Comparison of ENCODE assay signal across 16 cellular contexts in genomic region chr6:44339763-44340625, GRCh38. TPM values are rescaled to one million over a fixed set of nuclear protein-coding genes. Genes with fewer than 3 reads are reported as not detected.
DNase-seq lines count a peak whose midpoint lies in the region; ATAC-seq and FAIRE-seq lines count a peak whose summit lies in the region.
"Had no signal": no experiment of that assay in that cellular context is flagged by ENCODE, and none has a peak within 500 bp of the region (broad histone marks: within the 10 kb centered on the region; RNA-seq: fewer than 3 reads in every experiment).

No MANE protein-coding gene starts in this region.

- no peaks in the 10 kb centered on the region for H3K4me1 ChIP-seq in small intestine (ENCODE audit: control insufficient read depth in 2 of 2, insufficient read depth in 1 of 2, low read depth in 1 of 2, low read length in 1 of 2)
- H3K4me1 ChIP-seq: ascending aorta, parathyroid adenoma had no signal

- in situ Hi-C loops in SK-MEL-5 (cut with HindIII; ENCODE audit: low pct_unique_long_range_greater_than_20kb, low sequenced_read_pairs), result no loop called here

- no peak for FAIRE-seq in HTR-8/SVneo (lab: Jason Lieb, UNC)
- FAIRE-seq in small intestine (lab: Jason Lieb, UNC), result no peak
- FAIRE-seq: endometrium had no signal

- ATAC-seq in HG03045 (IDR thresholded peaks at IDR 0.05; ENCODE audit: unreplicated experiment), result no peak
- ATAC-seq: T-helper 17 cell had no signal

- peak; percentile 7 for DNase-seq in stimulated activated CD4-positive, alpha-beta T cell treated with anti-CD3 and anti-CD28 coated beads, Interleukin-4, amount 100 ng/mL, for 48 hours (ENCODE audit: low read depth in 2 of 2)
- DNase-seq in stimulated activated CD4-positive, alpha-beta T cell treated with anti-CD3 and anti-CD28 coated beads, Interleukin-2, amount 100 ng/mL, for 48 hours, result no peak
- DNase-seq in SK-MEL-5 (ENCODE audit: low read depth, low spot score) (peak; percentile 22), glomerular visceral epithelial cell (ENCODE audit: extremely low spot score) (peak; percentile 63), HTR-8/SVneo (ENCODE audit: insufficient read length, low spot score) (no peak), NCI-H1105 (lab: John Stamatoyannopoulos, UW) (no peak), small intestine (no peak)
- DNase-seq: hippocampal formation, MM.1S, NCI-H2227 treated with DMSO at 0.1 percent for 48 hours, OCI-M1, T-helper 17 cell had no signal

- WGBS in small intestine, 3 donors, result 53 to 73% (median 58%) methylated on average over 7 of the region's 7 CpGs

- H3K27me3 ChIP-seq in small intestine (ENCODE audit: control insufficient read depth in 2 of 2, insufficient read depth in 2 of 2, low read length in 2 of 2), result peaks cover 4 to 9% of the 10 kb centered on the region in 2 donors

- no peak overlapping the region for H3K27ac ChIP-seq in small intestine (ENCODE audit: low read depth in 1 of 2, low read length in 1 of 2)
- H3K27ac ChIP-seq: ascending aorta, parathyroid adenoma had no signal

- no peaks in the 10 kb centered on the region for H3K36me3 ChIP-seq in small intestine (ENCODE audit: control insufficient read depth in 2 of 2, insufficient read depth in 2 of 2, low read length in 2 of 2)
- H3K36me3 ChIP-seq: ascending aorta had no signal

- H3K9me3 ChIP-seq in small intestine (ENCODE audit: control insufficient read depth, low read depth), result no peaks in the 10 kb centered on the region
- H3K9me3 ChIP-seq: ascending aorta had no signal

- H3K4me3 ChIP-seq in small intestine (ENCODE audit: low read depth in 1 of 2, low read length in 2 of 2), result no peak overlapping the region
- H3K4me3 ChIP-seq: ascending aorta had no signal

RNA-seq across cellular contexts. Expression of gene SPATS1, which starts 2.5 kb away (rescaled TPM):
- total RNA-seq in SK-MEL-5 (2014; rRNA removed; shearing (Covaris generic)), result 0.53 and 0.74 TPM in 2 replicates
- polyA plus RNA-seq in SK-MEL-5 (2015; cell fraction: cytosol; rRNA removed), result 0.09 and 0.23 TPM in 2 replicates
- 0.42 TPM in 1 of 2 replicates, not detected in the other for polyA plus RNA-seq in SK-MEL-5 (2015; cell fraction: nucleus; rRNA removed)
- under 1 TPM in 1 of 3 donors, not detected in 2; 0.13 TPM for polyA plus RNA-seq in small intestine
- total RNA-seq: ascending aorta, T-helper 17 cell had no signal

RNA-seq across cellular contexts. Expression of gene AARS2, which starts 26.8 kb away (rescaled TPM):
- total RNA-seq in SK-MEL-5 (2014; rRNA removed; shearing (Covaris generic)), result 21.7 and 22.2 TPM in 2 replicates
- polyA plus RNA-seq in SK-MEL-5 (2015; cell fraction: cytosol; rRNA removed), result 18.3 and 26.7 TPM in 2 replicates
- 18.4 and 25.3 TPM in 2 replicates for polyA plus RNA-seq in SK-MEL-5 (2015; cell fraction: nucleus; rRNA removed)
- polyA plus RNA-seq in small intestine, result 10 to 100 TPM in 1 of 3 donors, 1 to 10 TPM in 2; 3.2 to 11.4 (median 6.7) TPM

RNA-seq across cellular contexts. Expression of gene CDC5L, which starts 47.5 kb away (rescaled TPM):
- 24.6 and 24.9 TPM in 2 replicates for total RNA-seq in SK-MEL-5 (2014; rRNA removed; shearing (Covaris generic))
- 10.2 and 14.2 TPM in 2 replicates for polyA plus RNA-seq in SK-MEL-5 (2015; cell fraction: cytosol; rRNA removed)
- polyA plus RNA-seq in SK-MEL-5 (2015; cell fraction: nucleus; rRNA removed), result 8.8 and 9.6 TPM in 2 replicates
- 1 to 10 TPM; 8.6 to 9.9 (median 9.6) TPM for polyA plus RNA-seq in small intestine

Comparison
In these comparisons a context has a peak if more than half of its experiments do, and no peak if none do; other contexts are left out.
1. DNase-seq: peak in stimulated activated CD4-positive, alpha-beta T cell treated with anti-CD3 and anti-CD28 coated beads, Interleukin-4, amount 100 ng/mL, for 48 hours (2 of 2), SK-MEL-5 (single experiment) and glomerular visceral epithelial cell (single experiment); none in stimulated activated CD4-positive, alpha-beta T cell treated with anti-CD3 and anti-CD28 coated beads, Interleukin-2, amount 100 ng/mL, for 48 hours (0 of 2), HTR-8/SVneo (single experiment), NCI-H1105 (single experiment) and small intestine (single experiment).